Comparison of ENCODE assay signal across 30 cellular contexts in the genomic region with DNA sequence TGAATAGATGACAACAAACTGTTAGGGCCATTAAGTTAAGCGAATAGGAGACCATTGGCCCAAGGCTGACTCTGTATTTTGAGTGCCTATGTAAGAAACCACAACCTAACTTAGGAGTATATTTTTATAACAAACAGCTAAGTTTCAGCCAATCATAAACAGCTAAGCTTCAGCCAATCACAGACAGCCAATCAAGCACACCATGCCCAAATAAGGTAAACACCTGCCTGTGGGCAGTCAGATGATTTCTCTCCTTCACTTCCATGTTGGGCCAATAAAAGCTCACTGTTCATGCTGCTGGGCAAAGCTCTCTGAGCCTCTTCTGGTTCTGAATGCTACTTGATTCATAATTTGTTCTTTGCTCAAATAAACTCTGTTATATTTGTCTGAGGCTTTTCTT.
"Had no signal": no experiment of that assay in that cellular context is flagged by ENCODE, and none has a peak within 500 bp of the region (broad histone marks: within the 10 kb centered on the region; RNA-seq: fewer than 3 reads in every experiment).

No MANE protein-coding gene starts in this region.

- H3K9me3 ChIP-seq: gastrocnemius medialis had no signal

- H3K4me3 ChIP-seq: esophagus muscularis mucosa, gastrocnemius medialis, heart left ventricle had no signal

- DNase-seq: activated B cell treated with CpG ODN at 0.5 μM for 24 hours; activated CD4-positive, alpha-beta T cell treated with anti-CD3 and anti-CD28 coated beads for 48 hours; activated CD4-positive, alpha-beta T cell treated with anti-CD3 and anti-CD28 coated beads, Interleukin-2, amount 50 U/mL, for 1 hour; activated CD4-positive, alpha-beta T cell treated with anti-CD3 and anti-CD28 coated beads, Interleukin-2, amount 50 U/mL, for 48 hours; activated CD8-positive, alpha-beta memory T cell treated with anti-CD3 and anti-CD28 coated beads for 24 hours; activated CD8-positive, alpha-beta T cell treated with anti-CD3 and anti-CD28 coated beads for 36 hours; activated effector memory CD4-positive, alpha-beta T cell treated with Interleukin-2 at 50 U/mL for 16 hours; activated gamma-delta T cell treated with Interleukin-2 at 50 U/mL for 16 hours; activated naive CD4-positive, alpha-beta T cell treated with anti-CD3 and anti-CD28 coated beads, Interleukin-2, amount 50 U/mL, for 16 hours; activated naive CD4-positive, alpha-beta T cell treated with Interleukin-2 at 50 U/mL for 16 hours; activated T-cell treated with anti-CD3 and anti-CD28 coated beads, Interleukin-2, amount 50 U/mL, for 4 hours; amniotic stem cell; anterior cingulate cortex; brain microvascular endothelial cell; cortex of kidney; dermis blood vessel endothelial cell; effector CD4-positive, alpha-beta T cell; effector memory CD8-positive, alpha-beta T cell; erythroblast; foreskin keratinocyte; gastrocnemius medialis; glutamatergic neuron; heart left ventricle; T1000; WERI-Rb-1 had no signal

- ATAC-seq: activated CD4-positive, CD25-positive, alpha-beta regulatory T cell treated with anti-CD3 and anti-CD28 coated beads, Interleukin-2, amount 50 U/mL, for 24 hours; activated CD8-positive, alpha-beta T cell treated with anti-CD3 and anti-CD28 coated beads for 36 hours; activated T-cell treated with anti-CD3 and anti-CD28 coated beads, Interleukin-2, amount 50 U/mL, for 4 hours; activated T-helper 17 cell treated with anti-CD3 and anti-CD28 coated beads, Interleukin-2, amount 50 U/mL, for 72 hours; effector memory CD8-positive, alpha-beta T cell; foreskin keratinocyte; gastrocnemius medialis; heart left ventricle had no signal

- H3K36me3 ChIP-seq: brain microvascular endothelial cell, esophagus muscularis mucosa, gastrocnemius medialis, heart left ventricle, WERI-Rb-1 had no signal

- H3K27me3 ChIP-seq: brain microvascular endothelial cell, esophagus muscularis mucosa, foreskin keratinocyte, gastrocnemius medialis, heart left ventricle had no signal

- H3K27ac ChIP-seq: brain microvascular endothelial cell, esophagus muscularis mucosa, foreskin keratinocyte, gastrocnemius medialis, heart left ventricle, WERI-Rb-1 had no signal

- H3K4me1 ChIP-seq: esophagus muscularis mucosa, gastrocnemius medialis, heart left ventricle had no signal

- FAIRE-seq: astrocyte, bronchial epithelial cell had no signal
